In the genomic region with DNA sequence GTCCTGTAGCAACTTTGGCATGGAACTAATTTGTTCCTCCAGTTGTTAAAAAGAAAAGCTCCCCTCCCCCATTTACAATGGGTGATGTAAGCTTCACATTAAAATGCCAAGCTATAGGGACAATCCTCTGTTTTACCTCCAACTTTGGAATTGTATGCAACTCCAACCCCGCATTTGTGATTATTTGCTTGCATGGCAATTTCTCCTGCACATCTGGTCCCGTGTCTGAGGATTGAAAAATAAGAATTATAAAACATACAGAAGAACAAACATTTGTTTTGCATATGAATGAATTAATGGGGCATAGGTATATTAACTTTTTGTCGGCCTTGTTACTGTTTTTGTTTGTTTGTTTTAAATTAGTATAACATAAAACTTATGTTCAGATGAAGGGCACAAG, we compare ENCODE assay signal across 9 cellular contexts. TPM values are rescaled to one million over a fixed set of nuclear protein-coding genes. Genes with fewer than 3 reads are reported as not detected.
"Had no signal": no experiment of that assay in that cellular context is flagged by ENCODE, and none has a peak within 500 bp of the region (broad histone marks: within the 10 kb centered on the region; RNA-seq: fewer than 3 reads in every experiment).

No MANE protein-coding gene starts in this region.

- ATAC-seq: K562 had no signal

- DNase-seq: Karpas-422, KBM-7, KG1 had no signal

- H3K9ac ChIP-seq: KMS-11 had no signal

- FAIRE-seq: HTR-8/SVneo, K562 had no signal

- H3K4me3 ChIP-seq: K562 had no signal

- H3K4me2 ChIP-seq: KMS-11 had no signal

- H3K27ac ChIP-seq: HL-60, KMS-11 had no signal

RNA-seq across cellular contexts. Expression of a gene that starts 17.2 kb away (rescaled TPM):
- total RNA-seq: HT-29, K562 had no signal
- polyA plus RNA-seq: IgD-negative memory B cell, K562 had no signal
